ENCODE assay signal across 22 cellular contexts in the genomic region with DNA sequence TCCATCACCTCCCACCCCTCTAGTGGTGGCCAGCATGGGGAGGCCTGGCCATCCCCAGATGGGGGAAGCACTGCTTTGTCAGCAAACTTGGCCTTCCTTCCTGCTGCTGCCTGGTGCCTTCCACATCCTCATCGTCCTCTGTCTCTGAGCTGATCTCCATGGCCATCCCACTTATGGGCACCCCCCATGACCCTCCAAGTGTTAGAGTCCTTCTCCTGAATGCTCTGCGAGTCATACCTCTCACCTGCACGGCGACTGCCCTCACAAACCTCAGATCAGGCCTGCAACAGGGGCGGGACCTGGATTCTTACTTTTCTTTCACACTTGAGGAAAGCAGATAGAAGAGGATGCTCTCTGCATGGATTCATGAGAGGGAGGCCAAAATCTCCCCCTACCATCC. TPM values are rescaled to one million over a fixed set of nuclear protein-coding genes. Genes with fewer than 3 reads are reported as not detected.
DNase-seq lines count a peak whose midpoint lies in the region; ATAC-seq and TF ChIP-seq lines count a peak whose summit lies in the region.
"Had no signal": no experiment of that assay in that cellular context is flagged by ENCODE, and none has a peak within 500 bp of the region (broad histone marks: within the 10 kb centered on the region; RNA-seq: fewer than 3 reads in every experiment).

No MANE protein-coding gene starts in this region.

- no peak for DNase-seq in activated naive CD4-positive, alpha-beta T cell treated with anti-CD3 and anti-CD28 coated beads, Interleukin-2, amount 10 ng/mL, durations not matched to agents 7 days and 5 days
- no peak for DNase-seq in activated naive CD4-positive, alpha-beta T cell treated with Interleukin-2 at 50 U/mL for 16 hours
- DNase-seq in naive B cell (no peak), left cardiac atrium (no peak)
- DNase-seq in stimulated activated CD4-positive, alpha-beta T cell treated with anti-CD3 and anti-CD28 coated beads, Interleukin-4, amount 100 ng/mL, for 1 hour = no peak
- DNase-seq: AML-193; CD4-positive, CD25-positive, alpha-beta regulatory T cell; GDM1; MG63; NCI-H1048; NCI-H2029 treated with DMSO at 0.1 percent for 48 hours; NCI-H774; SHP77; SK-N-SH had no signal

- H3K9me3 ChIP-seq in OCI-LY1 (ENCODE audit: low read length) = no peaks in the 10 kb centered on the region
- H3K9me3 ChIP-seq: HAP-1, MG63, SK-N-SH had no signal

- no peaks in the 10 kb centered on the region for H3K79me2 ChIP-seq in OCI-LY1 (ENCODE audit: insufficient read depth, low read length)

- peak overlapping the region; percentile 51 for H3K27ac Mint-ChIP-seq in activated naive CD4-positive, alpha-beta T cell treated with anti-CD3 and anti-CD28 coated beads, Interleukin-2, amount 10 ng/mL, durations not matched to agents 7 days and 5 days
- peak overlapping the region in 4 of 6 donors; percentile 69 to 88 (median 82) for H3K27ac Mint-ChIP-seq in naive B cell
- H3K27ac Mint-ChIP-seq: CD4-positive, CD25-positive, alpha-beta regulatory T cell had no signal

- intact Hi-C loops in left cardiac atrium (cut with DNase I) = no loop called here

- CTCF ChIA-PET in activated naive CD4-positive, alpha-beta T cell treated with anti-CD3 and anti-CD28 coated beads, Interleukin-2, amount 10 ng/mL, durations not matched to agents 7 days and 5 days (lab: Charles Lee) = interaction anchor here (0.6 kb wide), 1 partner anchor 17 kb away, joined by 3 read pairs; no protein-coding TSS in a partner anchor

- no peak for ATAC-seq in naive B cell (ENCODE audit: low read depth in 2 of 2)
- ATAC-seq in GM18517 (IDR thresholded peaks at IDR 0.05; ENCODE audit: unreplicated experiment) = no peak
- no peak for ATAC-seq in GM19452 (IDR thresholded peaks at IDR 0.05; ENCODE audit: unreplicated experiment)
- ATAC-seq in left cardiac atrium = no peak

- no peaks in the 10 kb centered on the region for H3K27me3 ChIP-seq in OCI-LY1 (ENCODE audit: insufficient read depth, low read length)
- H3K27me3 ChIP-seq: MG63 had no signal

- H3K36me3 Mint-ChIP-seq in activated naive CD4-positive, alpha-beta T cell treated with anti-CD3 and anti-CD28 coated beads, Interleukin-2, amount 10 ng/mL, durations not matched to agents 7 days and 5 days = no peaks in the 10 kb centered on the region
- peaks cover 29 to 45% of the 10 kb centered on the region in 2 donors for H3K36me3 Mint-ChIP-seq in naive B cell
- H3K36me3 Mint-ChIP-seq: CD4-positive, CD25-positive, alpha-beta regulatory T cell had no signal

- H3K4me3 ChIP-seq in OCI-LY1 (ENCODE audit: low read depth, low read length, poor library complexity, severe bottlenecking) = no peak overlapping the region
- H3K4me3 ChIP-seq: HAP-1, MG63 had no signal

- no peaks in the 10 kb centered on the region for H3K9me3 Mint-ChIP-seq in activated naive CD4-positive, alpha-beta T cell treated with anti-CD3 and anti-CD28 coated beads, Interleukin-2, amount 10 ng/mL, durations not matched to agents 7 days and 5 days
- H3K9me3 Mint-ChIP-seq in naive B cell = peaks cover 0 to 4% (median 0%) of the 10 kb centered on the region in 7 donors
- H3K9me3 Mint-ChIP-seq: CD4-positive, CD25-positive, alpha-beta regulatory T cell had no signal

- H4K20me1 ChIP-seq in OCI-LY1 (ENCODE audit: insufficient read depth, low read length) = no peaks in the 10 kb centered on the region

- H3K27me3 Mint-ChIP-seq in activated naive CD4-positive, alpha-beta T cell treated with anti-CD3 and anti-CD28 coated beads, Interleukin-2, amount 10 ng/mL, durations not matched to agents 7 days and 5 days = peaks cover 4% of the 10 kb centered on the region
- no peaks in the 10 kb centered on the region for H3K27me3 Mint-ChIP-seq in naive B cell
- H3K27me3 Mint-ChIP-seq: CD4-positive, CD25-positive, alpha-beta regulatory T cell had no signal

- H2AFZ ChIP-seq in OCI-LY1 (ENCODE audit: low read length) = no peak overlapping the region

- TF ChIP-seq CTCF in OCI-LY1 (IDR thresholded peaks at IDR 0.05; ENCODE audit: low read length) = no peak; the same call in 1 of the 2 replicates

- 0 out of 2 replicates have a peak, but pooled peaks cover 13% of the 10 kb centered on the region for H3F3A ChIP-seq in OCI-LY1 (ENCODE audit: insufficient read depth, low read length)

- peaks cover 100% of the 10 kb centered on the region for H3K36me3 ChIP-seq in OCI-LY1 (ENCODE audit: insufficient read depth, low read length)
- H3K36me3 ChIP-seq: HAP-1, MG63 had no signal

- H3K4me1 ChIP-seq in OCI-LY1 (ENCODE audit: insufficient read depth, low read length, severe bottlenecking) = peaks cover 61% of the 10 kb centered on the region
- H3K4me1 ChIP-seq: HAP-1 had no signal

- no peaks in the 10 kb centered on the region for H3K9me2 ChIP-seq in OCI-LY1 (ENCODE audit: low read depth, low read length)
- H3K9me2 ChIP-seq: SK-N-SH had no signal

- H3K27ac ChIP-seq in OCI-LY1 (ENCODE audit: low read depth, low read length, poor library complexity, severe bottlenecking) = peak overlapping the region; percentile 28
- H3K27ac ChIP-seq: 22Rv1 had no signal

- no peak overlapping the region for H3K4me2 ChIP-seq in OCI-LY1 (ENCODE audit: low read length)
- H3K4me2 ChIP-seq: SK-N-SH had no signal

- H3K9ac ChIP-seq in OCI-LY1 (ENCODE audit: low read length) = no peak overlapping the region
- H3K9ac ChIP-seq: SK-N-SH had no signal

- H3K4me3 Mint-ChIP-seq in activated naive CD4-positive, alpha-beta T cell treated with anti-CD3 and anti-CD28 coated beads, Interleukin-2, amount 10 ng/mL, durations not matched to agents 7 days and 5 days = no peak overlapping the region
- H3K4me3 Mint-ChIP-seq in naive B cell = peak overlapping the region in 1 of 8 donors; percentile 6
- H3K4me3 Mint-ChIP-seq: CD4-positive, CD25-positive, alpha-beta regulatory T cell had no signal

- H3K4me1 Mint-ChIP-seq in activated naive CD4-positive, alpha-beta T cell treated with anti-CD3 and anti-CD28 coated beads, Interleukin-2, amount 10 ng/mL, durations not matched to agents 7 days and 5 days = no peaks in the 10 kb centered on the region
- H3K4me1 Mint-ChIP-seq in naive B cell = peaks cover 41 to 49% (median 42%) of the 10 kb centered on the region in 3 donors
- H3K4me1 Mint-ChIP-seq: CD4-positive, CD25-positive, alpha-beta regulatory T cell had no signal

RNA-seq across cellular contexts. Expression of a gene that starts 24.0 kb away (rescaled TPM):
- 100 to 1,000 TPM in 2 of 6 donors, 10 to 100 TPM in 4; 63.6 to 114 (median 89.3) TPM for polyA plus RNA-seq in naive B cell (ENCODE audit: low read depth in 6 of 6)
- under 1 TPM; 0.10 to 0.21 TPM for total RNA-seq in left cardiac atrium
- total RNA-seq: Daoy, NCI-H460, RPMI7951 had no signal

RNA-seq across cellular contexts. Expression of a gene that starts 56.8 kb away (rescaled TPM):
- polyA plus RNA-seq in naive B cell (ENCODE audit: low read depth in 6 of 6) = under 1 TPM in 1 of 6 donors, not detected in 5; 0.77 TPM
- under 1 TPM; 0.18 to 0.44 TPM for total RNA-seq in left cardiac atrium
- total RNA-seq: CD4-positive, CD25-positive, alpha-beta regulatory T cell; Daoy had no signal
- polyA plus RNA-seq: CD4-positive, CD25-positive, alpha-beta regulatory T cell had no signal
